ENCODE assay signal across 6 cellular contexts in the genomic region with DNA sequence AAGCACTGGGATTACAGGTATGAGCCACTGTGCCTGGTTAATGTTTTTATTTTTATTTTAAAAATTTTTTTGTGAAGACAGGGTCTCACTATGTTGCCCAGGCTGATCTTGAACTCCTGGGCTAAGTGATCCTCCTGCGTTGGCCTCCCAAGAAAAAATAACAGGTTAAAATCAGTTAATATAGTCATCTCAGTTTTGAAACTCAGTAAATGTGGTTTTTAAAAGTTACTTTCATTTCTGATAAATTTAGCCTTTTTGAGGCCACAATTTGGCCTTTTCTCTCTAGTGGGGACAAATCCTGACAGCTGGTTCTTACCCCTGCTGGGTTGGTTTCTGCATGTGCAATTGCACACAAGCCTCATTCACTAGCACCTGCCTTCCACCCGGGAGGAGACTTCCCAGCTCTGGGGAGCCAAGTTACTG. TPM values are rescaled to one million over a fixed set of nuclear protein-coding genes. Genes with fewer than 3 reads are reported as not detected.
DNase-seq lines count a peak whose midpoint lies in the region; ATAC-seq, FAIRE-seq and TF ChIP-seq lines count a peak whose summit lies in the region.

No MANE protein-coding gene starts in this region.

- CTCF ChIA-PET in K562 (lab: Yijun Ruan, JAX; ENCODE audit: low intra/inter-chr PET ratio) = interaction anchor here (1.2 to 3.6 kb wide), 6 partner anchors 80 to 135 kb away, joined by 4 to 44 read pairs (median 10); no protein-coding TSS in a partner anchor

- H3K9ac ChIP-seq in K562 (ENCODE audit: insufficient read depth in 1 of 2, low read depth in 2 of 2, low read length in 2 of 2) = no peak overlapping the region

- peaks cover 43% of the 10 kb centered on the region; the same call in 2 of the 3 replicates for H3K36me3 ChIP-seq in K562 (ENCODE audit: control insufficient read depth, insufficient read depth, low read length)

- ATAC-seq in GM19328 (IDR thresholded peaks at IDR 0.05; ENCODE audit: unreplicated experiment) (peak; percentile 59), HG02981 (IDR thresholded peaks at IDR 0.05; ENCODE audit: unreplicated experiment) (peak; percentile 48), K562 (no peak)

- no peaks in the 10 kb centered on the region for H3K9me3 ChIP-seq in K562 (replicated peaks; ENCODE audit: control insufficient read depth, insufficient read depth, low read depth, low read length)

- no peak overlapping the region for H3K4me3 ChIP-seq in K562

- no peaks in the 10 kb centered on the region for H3K27me3 ChIP-seq in K562 (ENCODE audit: control insufficient read depth in 2 of 2, insufficient read depth in 2 of 2, low read length in 2 of 2)

- H3K79me2 ChIP-seq in K562 (ENCODE audit: control insufficient read depth, insufficient read depth, low read length) = no peaks in the 10 kb centered on the region

- H4K20me1 ChIP-seq in K562 (replicated peaks; ENCODE audit: control insufficient read depth, insufficient read depth, low read length) = no peaks in the 10 kb centered on the region

- intact Hi-C loops in K562 (cut with micrococcal nuclease) = loop anchor here (2.0 to 5.0 kb wide), 2 partner anchors 79 to 129 kb away; no protein-coding TSS in a partner anchor

- no TSS peak for BruUV-seq in K562 (replicated peaks; lab: Mats Ljungman, UMichigan)

- no peak for FAIRE-seq in K562 (lab: Jason Lieb, UNC)

- no peak for TF ChIP-seq POLR2A in K562 (conservative IDR thresholded peaks at IDR 0.05)

- no peak overlapping the region for H2AFZ ChIP-seq in K562 (ENCODE audit: low read depth, low read length)

- WGBS in K562 (ENCODE audit: insufficient coverage, low coverage, missing lambda C conversion rate) = 49% methylated on average over 2 of the region's 2 CpGs

- no peak for TF ChIP-seq RAD21 in K562 (CRISPR knock-in tag; conservative IDR thresholded peaks at IDR 0.05 in 1 of 2, IDR thresholded peaks at IDR 0.05 in 1 of 2)

- TF ChIP-seq CTCF in K562 (IDR thresholded peaks at IDR 0.05 in 2 of 3, conservative IDR thresholded peaks at IDR 0.05 in 1 of 3; ENCODE audit: insufficient read depth in 2 of 3, low read depth in 1 of 3, low read length in 3 of 3) = no peak

- H3K9me1 ChIP-seq in K562 (ENCODE audit: control insufficient read depth, insufficient read depth, low read length) = no peaks in the 10 kb centered on the region

- POLR2A ChIA-PET in K562 (lab: Yijun Ruan, JAX) = interaction anchor here (1.1 to 1.7 kb wide), 3 partner anchors 10 to 103 kb away, joined by 3 to 4 read pairs (median 3); no protein-coding TSS in a partner anchor

- DNase-seq in K562 (ENCODE audit: extremely low read depth in 1 of 4, low spot score in 3 of 4) = no peak
- DNase-seq in NCI-H2029 (lab: John Stamatoyannopoulos, UW) = no peak
- DNase-seq in mesenteric fat pad (ENCODE audit: low spot score) = no peak
- DNase-seq in stimulated activated CD4-positive, alpha-beta T cell treated with anti-CD3 and anti-CD28 coated beads, Interleukin-2, amount 100 ng/mL, for 24 hours = no peak

- no peak overlapping the region for H3K4me2 ChIP-seq in K562 (ENCODE audit: insufficient read depth, low read length)

- in situ Hi-C loops in K562 (cut with MboI) = no loop called here

- peaks cover 3 to 7% of the 10 kb centered on the region in 2 experiments; a peak in 3 of 5 replicates for H3K4me1 ChIP-seq in K562 (replicated peaks in 1 of 2; ENCODE audit: control insufficient read depth in 2 of 2, insufficient read depth in 2 of 2, low read length in 2 of 2)

- H3K27ac ChIP-seq in K562 (ENCODE audit: extremely low read depth, low read depth, low read length) = no peak overlapping the region

- TF ChIP-seq EP300 in K562 (IDR thresholded peaks at IDR 0.05; ENCODE audit: low read length) = no peak

RNA-seq across cellular contexts. Expression of gene PMF1, which starts 13.3 kb away (rescaled TPM):
- 31.8 and 57.2 TPM in 2 replicates for total RNA-seq in K562 (2011; cell fraction: chromatin; rRNA removed; ENCODE audit: low replicate concordance)
- total RNA-seq in K562 (2011; cell fraction: nucleolus; rRNA removed) = 34.9 and 36.7 TPM in 2 replicates
- 40.1 and 51.5 TPM in 2 replicates for total RNA-seq in K562 (2011; cell fraction: nucleoplasm; rRNA removed)
- total RNA-seq in K562 (2014; rRNA removed) (88.4 and 88.8 TPM in 2 replicates), K562 (2014; rRNA removed; fragmentation: Illumina TruSeq; extraction: Trizol) (44.2 and 50.3 TPM in 2 replicates), K562 (2015; rRNA removed; fragmentation: Illumina TruSeq; extraction: Trizol) (61.5 and 63.0 TPM in 2 replicates), K562 (2021) (69.8 and 71.0 TPM in 2 replicates), mesenteric fat pad (46.4 TPM)
- polyA plus RNA-seq in K562 (2011; rRNA removed) (74.1 and 79.0 TPM in 2 replicates), K562 (2014; fragmentation: Illumina TruSeq; extraction: Trizol) (80.5 and 82.2 TPM in 2 replicates), K562 (2014; fragmentation: Nextera tagmentation; extraction: Ambion mirVana) (10 to 100 TPM in 1 of 2 experiments, 1 to 10 TPM in 1; 9.4 to 18.9 TPM), K562 (2014; rRNA removed) (89.5 and 92.9 TPM in 2 replicates)
- polyA plus RNA-seq in K562 (2011; cell fraction: cytosol; rRNA removed) = 146 and 169 TPM in 2 replicates
- polyA plus RNA-seq in K562 (2011; cell fraction: nucleus; rRNA removed) = 53.6 and 54.3 TPM in 2 replicates
- polyA plus RNA-seq in K562 (2012) = 52.9 and 60.4 TPM in 2 replicates
- polyA minus RNA-seq in K562 (2011; rRNA and poly(A)+ RNA removed) = 28.4 and 28.8 TPM in 2 replicates
- 22.6 and 27.6 TPM in 2 replicates for polyA minus RNA-seq in K562 (2011; cell fraction: cytosol; rRNA and poly(A)+ RNA removed)
- 7.7 and 9.9 TPM in 2 replicates for polyA minus RNA-seq in K562 (2011; cell fraction: nucleus; rRNA and poly(A)+ RNA removed)

RNA-seq across cellular contexts. Expression of gene BGLAP, which starts 15.9 kb away (rescaled TPM):
- 3.2 and 9.2 TPM in 2 replicates for total RNA-seq in K562 (2011; cell fraction: chromatin; rRNA removed; ENCODE audit: low replicate concordance)
- total RNA-seq in K562 (2011; cell fraction: nucleolus; rRNA removed) = 5.9 and 10.2 TPM in 2 replicates
- 3.1 and 9.2 TPM in 2 replicates for total RNA-seq in K562 (2011; cell fraction: nucleoplasm; rRNA removed)
- total RNA-seq in K562 (2014; rRNA removed) (0.23 and 0.82 TPM in 2 replicates), K562 (2014; rRNA removed; fragmentation: Illumina TruSeq; extraction: Trizol) (0.15 TPM in 1 of 2 replicates, not detected in the other), K562 (2015; rRNA removed; fragmentation: Illumina TruSeq; extraction: Trizol) (0.33 and 0.49 TPM in 2 replicates), K562 (2021) (0.22 and 1.2 TPM in 2 replicates), mesenteric fat pad (not detected)
- polyA plus RNA-seq in K562 (2011; rRNA removed) (0.54 and 0.92 TPM in 2 replicates), K562 (2014; fragmentation: Illumina TruSeq; extraction: Trizol) (not detected in 2 replicates), K562 (2014; fragmentation: Nextera tagmentation; extraction: Ambion mirVana) (not detected), K562 (2014; rRNA removed) (1.4 and 1.6 TPM in 2 replicates)
- 0.63 and 1.2 TPM in 2 replicates for polyA plus RNA-seq in K562 (2011; cell fraction: cytosol; rRNA removed)
- polyA plus RNA-seq in K562 (2011; cell fraction: nucleus; rRNA removed) = 4.3 and 7.0 TPM in 2 replicates
- polyA plus RNA-seq in K562 (2012) = 0.51 and 0.96 TPM in 2 replicates
- polyA minus RNA-seq in K562 (2011; rRNA and poly(A)+ RNA removed) = not detected in 2 replicates
- polyA minus RNA-seq in K562 (2011; cell fraction: cytosol; rRNA and poly(A)+ RNA removed) = not detected in 2 replicates
- polyA minus RNA-seq in K562 (2011; cell fraction: nucleus; rRNA and poly(A)+ RNA removed) = 1.2 and 1.4 TPM in 2 replicates

RNA-seq across cellular contexts. Expression of gene PAQR6, which starts 21.7 kb away (rescaled TPM):
- total RNA-seq in K562 (2011; cell fraction: chromatin; rRNA removed; ENCODE audit: low replicate concordance) = 2.9 and 5.5 TPM in 2 replicates
- 3.5 and 4.3 TPM in 2 replicates for total RNA-seq in K562 (2011; cell fraction: nucleolus; rRNA removed)
- total RNA-seq in K562 (2011; cell fraction: nucleoplasm; rRNA removed) = 2.9 and 3.6 TPM in 2 replicates
- 0.86 TPM in 2 replicates for total RNA-seq in K562 (2014; rRNA removed)
- total RNA-seq in K562 (2014; rRNA removed; fragmentation: Illumina TruSeq; extraction: Trizol) = 0.32 and 0.62 TPM in 2 replicates
- 0.64 and 0.72 TPM in 2 replicates for total RNA-seq in K562 (2015; rRNA removed; fragmentation: Illumina TruSeq; extraction: Trizol)
- total RNA-seq in K562 (2021) = 1.0 and 1.2 TPM in 2 replicates
- polyA plus RNA-seq in K562 (2011; rRNA removed) = 0.52 and 1.4 TPM in 2 replicates
- polyA plus RNA-seq in K562 (2011; cell fraction: cytosol; rRNA removed) = 1.2 and 1.3 TPM in 2 replicates
- polyA plus RNA-seq in K562 (2011; cell fraction: nucleus; rRNA removed) = 10.9 and 15.4 TPM in 2 replicates
- 1.6 and 4.4 TPM in 2 replicates for polyA plus RNA-seq in K562 (2012)
- polyA plus RNA-seq in K562 (2014; fragmentation: Illumina TruSeq; extraction: Trizol) = 0.59 and 0.73 TPM in 2 replicates
- under 1 TPM; 0.07 to 0.23 TPM for polyA plus RNA-seq in K562 (2014; fragmentation: Nextera tagmentation; extraction: Ambion mirVana)
- polyA plus RNA-seq in K562 (2014; rRNA removed) = 1.3 and 1.8 TPM in 2 replicates
- not detected in 2 replicates for polyA minus RNA-seq in K562 (2011; rRNA and poly(A)+ RNA removed)
- polyA minus RNA-seq in K562 (2011; cell fraction: cytosol; rRNA and poly(A)+ RNA removed) = not detected in 2 replicates
- polyA minus RNA-seq in K562 (2011; cell fraction: nucleus; rRNA and poly(A)+ RNA removed) = 0.67 and 1.00 TPM in 2 replicates
- total RNA-seq in mesenteric fat pad = 1.4 TPM

RNA-seq across cellular contexts. Expression of gene SLC25A44, which starts 32.2 kb away (rescaled TPM):
- 27.5 and 49.0 TPM in 2 replicates for total RNA-seq in K562 (2011; cell fraction: chromatin; rRNA removed; ENCODE audit: low replicate concordance)
- 26.7 and 31.0 TPM in 2 replicates for total RNA-seq in K562 (2011; cell fraction: nucleolus; rRNA removed)
- total RNA-seq in K562 (2011; cell fraction: nucleoplasm; rRNA removed) = 35.9 and 47.6 TPM in 2 replicates
- total RNA-seq in K562 (2014; rRNA removed) (9.0 and 13.9 TPM in 2 replicates), K562 (2014; rRNA removed; fragmentation: Illumina TruSeq; extraction: Trizol) (11.9 and 12.2 TPM in 2 replicates), K562 (2015; rRNA removed; fragmentation: Illumina TruSeq; extraction: Trizol) (12.2 and 12.5 TPM in 2 replicates), K562 (2021) (12.7 and 16.2 TPM in 2 replicates), mesenteric fat pad (34.3 TPM)
- polyA plus RNA-seq in K562 (2011; rRNA removed) (21.8 and 27.7 TPM in 2 replicates), K562 (2014; fragmentation: Illumina TruSeq; extraction: Trizol) (22.8 and 25.2 TPM in 2 replicates), K562 (2014; fragmentation: Nextera tagmentation; extraction: Ambion mirVana) (1 to 10 TPM; 4.4 to 7.5 TPM), K562 (2014; rRNA removed) (11.2 and 12.8 TPM in 2 replicates)
- polyA plus RNA-seq in K562 (2011; cell fraction: cytosol; rRNA removed) = 18.8 and 22.8 TPM in 2 replicates
- 22.5 and 23.8 TPM in 2 replicates for polyA plus RNA-seq in K562 (2011; cell fraction: nucleus; rRNA removed)
- 8.6 and 12.8 TPM in 2 replicates for polyA plus RNA-seq in K562 (2012)
- polyA minus RNA-seq in K562 (2011; rRNA and poly(A)+ RNA removed) = 22.9 and 29.2 TPM in 2 replicates
- polyA minus RNA-seq in K562 (2011; cell fraction: cytosol; rRNA and poly(A)+ RNA removed) = 9.1 and 11.3 TPM in 2 replicates
- 7.4 and 9.0 TPM in 2 replicates for polyA minus RNA-seq in K562 (2011; cell fraction: nucleus; rRNA and poly(A)+ RNA removed)

RNA-seq across cellular contexts. Expression of gene SMG5, which starts 56.5 kb away (rescaled TPM):
- 126 and 277 TPM in 2 replicates for total RNA-seq in K562 (2011; cell fraction: chromatin; rRNA removed; ENCODE audit: low replicate concordance)
- 112 and 123 TPM in 2 replicates for total RNA-seq in K562 (2011; cell fraction: nucleolus; rRNA removed)
- 105 and 122 TPM in 2 replicates for total RNA-seq in K562 (2011; cell fraction: nucleoplasm; rRNA removed)
- total RNA-seq in K562 (2014; rRNA removed) = 56.0 and 71.6 TPM in 2 replicates
- 33.1 and 41.4 TPM in 2 replicates for total RNA-seq in K562 (2014; rRNA removed; fragmentation: Illumina TruSeq; extraction: Trizol)
- total RNA-seq in K562 (2015; rRNA removed; fragmentation: Illumina TruSeq; extraction: Trizol) = 53.1 and 53.7 TPM in 2 replicates
- 78.4 and 85.9 TPM in 2 replicates for total RNA-seq in K562 (2021)
- 41.4 and 53.9 TPM in 2 replicates for polyA plus RNA-seq in K562 (2011; rRNA removed)
- 33.8 and 36.1 TPM in 2 replicates for polyA plus RNA-seq in K562 (2011; cell fraction: cytosol; rRNA removed)
- polyA plus RNA-seq in K562 (2011; cell fraction: nucleus; rRNA removed) = 202 and 245 TPM in 2 replicates
- 44.7 and 57.3 TPM in 2 replicates for polyA plus RNA-seq in K562 (2012)
- polyA plus RNA-seq in K562 (2014; fragmentation: Illumina TruSeq; extraction: Trizol) = 69.4 and 69.7 TPM in 2 replicates
- polyA plus RNA-seq in K562 (2014; fragmentation: Nextera tagmentation; extraction: Ambion mirVana) = 1 to 10 TPM; 1.4 to 1.6 TPM
- 53.0 and 58.7 TPM in 2 replicates for polyA plus RNA-seq in K562 (2014; rRNA removed)
- 27.6 and 30.1 TPM in 2 replicates for polyA minus RNA-seq in K562 (2011; rRNA and poly(A)+ RNA removed)
- polyA minus RNA-seq in K562 (2011; cell fraction: cytosol; rRNA and poly(A)+ RNA removed) = 18.5 and 20.0 TPM in 2 replicates
- 29.4 and 36.3 TPM in 2 replicates for polyA minus RNA-seq in K562 (2011; cell fraction: nucleus; rRNA and poly(A)+ RNA removed)
- total RNA-seq in mesenteric fat pad = 67.2 TPM
